In the genomic region with DNA sequence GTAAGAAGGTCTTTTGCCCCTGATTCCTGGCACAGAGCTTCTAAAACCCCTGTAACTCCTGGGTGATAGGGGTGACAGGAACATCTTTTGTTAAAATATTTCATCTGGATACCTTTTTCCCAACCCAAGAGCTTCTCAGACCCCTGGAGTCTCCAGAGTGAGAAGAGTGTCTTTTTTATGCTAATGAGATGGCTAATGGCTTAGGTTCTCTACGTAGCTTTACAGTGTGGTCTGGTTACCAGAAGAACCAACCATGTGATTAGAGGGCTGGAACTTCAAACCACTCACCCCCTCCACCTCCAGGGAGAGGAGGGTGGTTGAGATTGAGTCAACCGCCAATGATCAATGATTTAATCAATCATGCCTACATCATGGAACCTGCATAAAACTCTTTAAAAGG, we compare ENCODE assay signal across 8 cellular contexts. TPM values are rescaled to one million over a fixed set of nuclear protein-coding genes. Genes with fewer than 3 reads are reported as not detected.
"Had no signal": no experiment of that assay in that cellular context is flagged by ENCODE, and none has a peak within 500 bp of the region (broad histone marks: within the 10 kb centered on the region; RNA-seq: fewer than 3 reads in every experiment).

No MANE protein-coding gene starts in this region.

- FAIRE-seq: H54, HepG2 had no signal

- H3K27ac Mint-ChIP-seq: IgD-negative memory B cell had no signal

- H3K4me1 Mint-ChIP-seq: IgD-negative memory B cell had no signal

- H3K4me3 Mint-ChIP-seq: H9, IgD-negative memory B cell had no signal

- ATAC-seq: HepG2 had no signal

- H3K36me3 Mint-ChIP-seq: IgD-negative memory B cell had no signal

- H3K9me3 Mint-ChIP-seq: H9 had no signal

- DNase-seq: GOT3, H9, HCEC 1CT, KBM-7 had no signal

- H3K27ac ChIP-seq: HL-60 had no signal

RNA-seq across cellular contexts. Expression of a gene that starts 16.2 kb away (rescaled TPM):
- total RNA-seq: HepG2 had no signal
- polyA plus RNA-seq: HepG2, IgD-negative memory B cell had no signal
